Comparison of ENCODE assay signal across 26 cellular contexts in the genomic region with DNA sequence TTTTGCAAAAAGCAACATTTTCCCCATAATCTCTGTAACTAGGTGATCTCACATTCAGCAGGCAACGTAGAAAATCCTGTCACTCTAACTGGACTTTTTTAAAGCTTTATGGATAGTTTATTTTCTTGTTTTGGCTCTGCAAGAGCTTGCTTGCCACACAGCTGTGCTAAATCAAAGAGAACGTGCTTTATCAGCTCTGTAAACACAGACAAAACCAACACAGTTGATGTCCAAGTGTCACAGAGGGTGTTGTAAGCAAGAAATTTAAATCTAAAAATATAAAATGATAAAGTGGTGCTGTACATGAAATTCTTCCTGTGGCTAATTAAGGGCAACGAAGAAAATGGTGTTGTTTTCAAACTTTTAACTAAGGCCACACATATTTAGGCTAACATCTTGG.
DNase-seq lines count a peak whose midpoint lies in the region; TF ChIP-seq lines count a peak whose summit lies in the region.
"Had no signal": no experiment of that assay in that cellular context is flagged by ENCODE, and none has a peak within 500 bp of the region (broad histone marks: within the 10 kb centered on the region; RNA-seq: fewer than 3 reads in every experiment).

No MANE protein-coding gene starts in this region.

- no peaks in the 10 kb centered on the region for H3K9me3 ChIP-seq in Loucy (ENCODE audit: insufficient read depth, low read depth, low read length)
- no peaks in the 10 kb centered on the region for H3K9me3 ChIP-seq in endodermal cell (ENCODE audit: control insufficient read depth, low read length)
- H3K9me3 ChIP-seq in parathyroid adenoma (ENCODE audit: control insufficient read depth, low read length), result no peaks in the 10 kb centered on the region
- H3K9me3 ChIP-seq in adrenal gland (replicated peaks in 1 of 3), result peaks cover 0 to 8% (median 0%) of the 10 kb centered on the region in 3 donors
- H3K9me3 ChIP-seq: BE2C had no signal

- H3K9me2 ChIP-seq in Loucy (replicated peaks; ENCODE audit: low read depth, low read length), result no peaks in the 10 kb centered on the region

- no peaks in the 10 kb centered on the region for H3K36me3 ChIP-seq in Loucy (ENCODE audit: insufficient read depth, low read length)
- H3K36me3 ChIP-seq in endodermal cell (ENCODE audit: control insufficient read depth, insufficient read depth, low read length), result no peaks in the 10 kb centered on the region
- no peaks in the 10 kb centered on the region for H3K36me3 ChIP-seq in parathyroid adenoma (ENCODE audit: control insufficient read depth, insufficient read depth, low read length)
- no peaks in the 10 kb centered on the region for H3K36me3 ChIP-seq in adrenal gland (replicated peaks in 1 of 2)
- H3K36me3 ChIP-seq: BE2C had no signal

- WGBS in endodermal cell (ENCODE audit: insufficient coverage in 1 of 2, insufficient read length in 1 of 2), 2 experiments, result 82 to 100% methylated on average over 1 to 3 of the region's 3 CpGs
- 42 to 63% (median 54%) methylated on average over 3 of the region's 3 CpGs for WGBS in adrenal gland, 4 donors

- TF ChIP-seq CTCF in Loucy (conservative IDR thresholded peaks at IDR 0.05; ENCODE audit: low read length) (no peak), endodermal cell (conservative IDR thresholded peaks at IDR 0.05) (no peak), parathyroid adenoma (IDR thresholded peaks at IDR 0.05) (no peak), adrenal gland (IDR thresholded peaks at IDR 0.05) (no peak)

- H3K4me1 ChIP-seq in Loucy (ENCODE audit: insufficient read depth, low read length, poor library complexity, severe bottlenecking) (no peaks in the 10 kb centered on the region), endodermal cell (ENCODE audit: control insufficient read depth, insufficient read depth, low read length) (no peaks in the 10 kb centered on the region), parathyroid adenoma (no peaks in the 10 kb centered on the region), adrenal gland (replicated peaks in 1 of 2) (no peaks in the 10 kb centered on the region)
- H3K4me1 ChIP-seq: BE2C had no signal

- H3K27ac Mint-ChIP-seq in endodermal cell, result no peak overlapping the region

- no peaks in the 10 kb centered on the region for H4K20me1 ChIP-seq in Loucy (ENCODE audit: insufficient read depth, low read length, poor library complexity, severe bottlenecking)

- H3K27ac ChIP-seq in endodermal cell (ENCODE audit: low read depth, low read length) (peak overlapping the region; percentile 4), parathyroid adenoma (no peak overlapping the region), adrenal gland (no peak overlapping the region)
- H3K27ac ChIP-seq: RWPE1 had no signal

- H3K4me3 ChIP-seq in Loucy (ENCODE audit: low read length, poor library complexity, severe bottlenecking) (no peak overlapping the region), endodermal cell (ENCODE audit: low read length) (no peak overlapping the region), parathyroid adenoma (ENCODE audit: low read depth, low read length) (no peak overlapping the region), adrenal gland (no peak overlapping the region)

- H2AFZ ChIP-seq in Loucy (ENCODE audit: low read length) (peak overlapping the region; percentile 9; the same call in 1 of the 2 replicates), parathyroid adenoma (peak overlapping the region; percentile 43)

- intact Hi-C loops in adrenal gland (cut with DNase I), result no loop called here

- H3K4me2 ChIP-seq in Loucy (ENCODE audit: low read depth, low read length, poor library complexity, severe bottlenecking), result no peak overlapping the region
- H3K4me2 ChIP-seq in parathyroid adenoma (ENCODE audit: low read length), result no peak overlapping the region

- H3K27me3 ChIP-seq in Loucy (ENCODE audit: insufficient read depth, low read length, poor library complexity, severe bottlenecking) (no peaks in the 10 kb centered on the region), endodermal cell (ENCODE audit: control insufficient read depth, insufficient read depth, low read length, poor library complexity, severe bottlenecking) (no peaks in the 10 kb centered on the region), parathyroid adenoma (ENCODE audit: control insufficient read depth, insufficient read depth, low read length) (no peaks in the 10 kb centered on the region), adrenal gland (peaks cover 4% of the 10 kb centered on the region)
- H3K27me3 ChIP-seq: BE2C had no signal

- no peak overlapping the region for H3K4me3 Mint-ChIP-seq in endodermal cell
- H3K4me3 Mint-ChIP-seq: CD14-positive monocyte had no signal

- DNase-seq in NCI-H345 (lab: John Stamatoyannopoulos, UW), result peak; percentile 5
- DNase-seq in NCI-H345 treated with DMSO at 0.1 percent for 48 hours (lab: John Stamatoyannopoulos, UW; ENCODE audit: unreplicated experiment), result no peak
- DNase-seq in endodermal cell, result no peak
- no peak for DNase-seq in DMS79 (lab: John Stamatoyannopoulos, UW)
- no peak for DNase-seq in activated CD4-positive, alpha-beta T cell treated with anti-CD3 and anti-CD28 coated beads, Interleukin-2, amount 50 U/mL, for 4 hours
- no peak for DNase-seq in adrenal gland
- DNase-seq: 8988T, ACHN, BE2C, Calu3, GOT3, HCEC 1CT, IMR-90, KG1, NCI-H1048, NCI-H1417 treated with DMSO at 0.1 percent for 48 hours, NCI-H1694 treated with DMSO at 0.1 percent for 48 hours, NCI-H2081 treated with DMSO at 0.1 percent for 48 hours, NCI-H2171 treated with DMSO at 0.1 percent for 48 hours, NCI-H446 treated with DMSO at 0.1 percent for 48 hours, NCI-H526, SHP77 had no signal

- no peaks in the 10 kb centered on the region for H3K4me1 Mint-ChIP-seq in endodermal cell
- H3K4me1 Mint-ChIP-seq: CD14-positive monocyte had no signal

- H3K9ac ChIP-seq in Loucy (ENCODE audit: low read depth, low read length, poor library complexity, severe bottlenecking) (no peak overlapping the region), endodermal cell (ENCODE audit: extremely low read depth, low read length, poor library complexity, severe bottlenecking) (no peak overlapping the region), parathyroid adenoma (no peak overlapping the region)

- TF ChIP-seq POLR2A in adrenal gland (IDR thresholded peaks at IDR 0.05), result no peak

- H3K36me3 Mint-ChIP-seq in endodermal cell (ENCODE audit: low read depth), result no peaks in the 10 kb centered on the region
- H3K36me3 Mint-ChIP-seq: CD14-positive monocyte had no signal

- no peaks in the 10 kb centered on the region for H3K79me2 ChIP-seq in Loucy (ENCODE audit: insufficient read depth, low read length)
- no peaks in the 10 kb centered on the region for H3K79me2 ChIP-seq in parathyroid adenoma

- H3F3A ChIP-seq in Loucy (ENCODE audit: low read depth), result no peaks in the 10 kb centered on the region

- H3K27me3 Mint-ChIP-seq in endodermal cell (ENCODE audit: insufficient read depth), result no peaks in the 10 kb centered on the region

- H3K9me3 Mint-ChIP-seq in endodermal cell, result peaks cover 4% of the 10 kb centered on the region
